Comparison of ENCODE assay signal across 1 cellular context in genomic region chr19:7925171-7925837, GRCh38.
A peak's percentile ranks its signal among the peaks of the same experiment; 100 is the strongest.
TF ChIP-seq lines count a peak whose summit lies in the region.

No MANE protein-coding gene starts in this region.

TF ChIP-seq in neural cell, 6 proteins besides CTCF, POLR2A, EP300 and RAD21 (continued from another document):
- TF ChIP-seq SMC3 (conservative IDR thresholded peaks at IDR 0.05; ENCODE audit: poor library complexity) (peak; percentile 83), REST (IDR thresholded peaks at IDR 0.05; ENCODE audit: borderline replicate concordance) (peak; percentile 49), MXI1 (conservative IDR thresholded peaks at IDR 0.05; ENCODE audit: poor library complexity, severe bottlenecking) (peak; percentile 90), POLR2AphosphoS5 (IDR thresholded peaks at IDR 0.05) (peak; percentile 95)
